Comparison of ENCODE assay signal across 8 cellular contexts in the genomic region with DNA sequence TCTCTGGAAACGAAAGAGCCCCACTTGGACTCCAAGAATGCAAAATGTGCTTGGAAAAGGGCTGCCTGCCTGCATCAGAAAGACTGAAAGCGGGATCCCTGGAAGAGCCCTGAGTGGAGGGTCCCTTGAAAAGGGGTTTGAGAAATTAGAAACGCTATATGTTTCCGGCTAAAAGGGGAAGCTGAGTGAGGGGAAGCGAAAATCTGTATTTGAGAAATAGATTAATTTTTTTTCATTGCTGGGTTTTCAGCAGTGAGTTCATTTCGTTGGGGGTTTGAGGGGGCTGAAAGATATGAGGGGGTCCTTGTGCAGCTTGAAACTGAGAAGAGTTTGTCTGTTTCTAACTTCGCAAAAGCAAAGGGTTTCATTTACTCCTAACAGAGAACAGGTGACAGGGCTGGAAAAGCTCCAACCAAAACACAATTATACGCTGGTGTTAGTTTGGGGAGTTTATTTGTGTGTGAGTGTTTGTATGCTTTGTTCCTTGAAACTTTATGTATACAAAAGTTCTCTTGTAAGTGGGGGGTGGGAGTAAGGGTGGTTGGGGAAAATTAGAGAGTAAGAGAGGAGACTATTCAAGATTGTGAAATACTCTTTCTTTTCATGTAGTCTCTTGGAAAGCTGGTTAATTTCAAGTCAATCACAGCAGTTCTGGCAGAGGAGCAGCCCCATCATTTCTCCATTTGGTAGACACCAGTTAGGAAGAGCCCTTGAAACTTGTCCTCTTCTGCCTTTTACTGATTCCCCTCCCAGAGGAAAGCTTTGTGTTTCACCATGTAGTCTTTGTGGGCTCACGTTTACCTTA. TPM values are rescaled to one million over a fixed set of nuclear protein-coding genes. Genes with fewer than 3 reads are reported as not detected.
DNase-seq lines count a peak whose midpoint lies in the region; ATAC-seq and TF ChIP-seq lines count a peak whose summit lies in the region.

No MANE protein-coding gene starts in this region.

- no peaks in the 10 kb centered on the region for H3K27me3 Mint-ChIP-seq in T-helper 1 cell treated with Interleukin-12 subunit alpha and Interleukin-12 subunit beta and Interleukin-4 antibody, amounts not matched to agents 30 μg/mL and 1 μg/mL, for 36 hours (ENCODE audit: low read depth)

- H3K4me1 Mint-ChIP-seq in T-helper 1 cell treated with Interleukin-12 subunit alpha and Interleukin-12 subunit beta and Interleukin-4 antibody, amounts not matched to agents 30 μg/mL and 1 μg/mL, for 36 hours (ENCODE audit: low read depth) = peaks cover 77% of the 10 kb centered on the region

- peak overlapping the region; percentile 92 for H3K27ac Mint-ChIP-seq in T-helper 1 cell treated with Interleukin-12 subunit alpha and Interleukin-12 subunit beta and Interleukin-4 antibody, amounts not matched to agents 30 μg/mL and 1 μg/mL, for 36 hours

- ATAC-seq in GM21381 (IDR thresholded peaks at IDR 0.05; ENCODE audit: unreplicated experiment) = no peak

- no peaks in the 10 kb centered on the region for H3K9me3 Mint-ChIP-seq in T-helper 1 cell treated with Interleukin-12 subunit alpha and Interleukin-12 subunit beta and Interleukin-4 antibody, amounts not matched to agents 30 μg/mL and 1 μg/mL, for 36 hours

- no peak for TF ChIP-seq CTCF in fibroblast of the aortic adventitia (IDR thresholded peaks at IDR 0.05; ENCODE audit: insufficient read depth, low read length)
- TF ChIP-seq CTCF in prostate gland (IDR thresholded peaks at IDR 0.05) = no peak

- no peaks in the 10 kb centered on the region for H3K4me1 ChIP-seq in prostate gland (replicated peaks)

- no peak for TF ChIP-seq POLR2A in prostate gland (IDR thresholded peaks at IDR 0.05)

- peak overlapping the region; percentile 95 for H3K4me3 Mint-ChIP-seq in T-helper 1 cell treated with Interleukin-12 subunit alpha and Interleukin-12 subunit beta and Interleukin-4 antibody, amounts not matched to agents 30 μg/mL and 1 μg/mL, for 36 hours

- peak overlapping the region; percentile 81 for H3K4me3 ChIP-seq in fibroblast of the aortic adventitia (ENCODE audit: low read depth, low read length)
- peak overlapping the region; percentile 42 to 48 for H3K4me3 ChIP-seq in prostate gland

- DNase-seq in T-helper 1 cell = no peak
- peak; percentile 58 for DNase-seq in SK-MEL-5 (ENCODE audit: low read depth, low spot score)
- DNase-seq in fibroblast of the aortic adventitia (ENCODE audit: low read depth) = peak; percentile 46
- DNase-seq in prostate gland (ENCODE audit: low spot score) = no peak
- DNase-seq in DMS79 (lab: John Stamatoyannopoulos, UW) = no peak
- DNase-seq in ACHN = no peak

- H3K36me3 Mint-ChIP-seq in T-helper 1 cell treated with Interleukin-12 subunit alpha and Interleukin-12 subunit beta and Interleukin-4 antibody, amounts not matched to agents 30 μg/mL and 1 μg/mL, for 36 hours (ENCODE audit: low read depth) = peaks cover 29% of the 10 kb centered on the region

- 3% methylated on average over 9 of the region's 9 CpGs for WGBS in prostate gland

- no peaks in the 10 kb centered on the region for H3K27me3 ChIP-seq in prostate gland (replicated peaks; ENCODE audit: insufficient read depth)

- intact Hi-C loops in prostate gland (cut with DNase I) = loop anchor here (5.0 kb wide), 1 partner anchor 56 kb away; no protein-coding TSS in a partner anchor

- H3K36me3 ChIP-seq in prostate gland = no peaks in the 10 kb centered on the region

- H3K27ac ChIP-seq in prostate gland = peak overlapping the region; percentile 45 to 66

- H3K9me3 ChIP-seq in prostate gland = no peaks in the 10 kb centered on the region

- in situ Hi-C loops in SK-MEL-5 (cut with HindIII; ENCODE audit: low pct_unique_long_range_greater_than_20kb, low sequenced_read_pairs) = no loop called here
- in situ Hi-C loops in ACHN (cut with HindIII; ENCODE audit: low pct_ligation_motif_present, low pct_unique_long_range_greater_than_20kb, low sequenced_read_pairs) = no loop called here

RNA-seq across cellular contexts. Expression of a gene that starts 0.8 kb away (rescaled TPM):
- total RNA-seq in SK-MEL-5 (2014; rRNA removed; shearing (Covaris generic)) = 5.6 and 7.5 TPM in 2 replicates
- polyA plus RNA-seq in SK-MEL-5 (2015; cell fraction: cytosol; rRNA removed) = 6.7 TPM in 2 replicates
- polyA plus RNA-seq in SK-MEL-5 (2015; cell fraction: nucleus; rRNA removed) = 5.0 and 11.4 TPM in 2 replicates
- 13.4 and 33.3 TPM in 2 replicates for total RNA-seq in fibroblast of the aortic adventitia (ENCODE audit: low replicate concordance)
- total RNA-seq in prostate gland = 10 to 100 TPM; 21.6 to 40.0 TPM

Comparison
In these comparisons a context has a peak if more than half of its experiments do, and no peak if none do; other contexts are left out.
1. DNase-seq: peak in SK-MEL-5 (single experiment) and fibroblast of the aortic adventitia (single experiment); none in T-helper 1 cell (0 of 5), prostate gland (single experiment), DMS79 (single experiment) and ACHN (single experiment).